1 cellular context compared by ENCODE assay signal in genomic region chr2:237210763-237211162, GRCh38.
A peak's percentile ranks its signal among the peaks of the same experiment; 100 is the strongest.
TF ChIP-seq lines count a peak whose summit lies in the region.

No MANE protein-coding gene starts in this region.

TF ChIP-seq in WTC11, 78 proteins besides CTCF, POLR2A, EP300 and RAD21 (continued from another document):
- TF ChIP-seq, protein P1, sequence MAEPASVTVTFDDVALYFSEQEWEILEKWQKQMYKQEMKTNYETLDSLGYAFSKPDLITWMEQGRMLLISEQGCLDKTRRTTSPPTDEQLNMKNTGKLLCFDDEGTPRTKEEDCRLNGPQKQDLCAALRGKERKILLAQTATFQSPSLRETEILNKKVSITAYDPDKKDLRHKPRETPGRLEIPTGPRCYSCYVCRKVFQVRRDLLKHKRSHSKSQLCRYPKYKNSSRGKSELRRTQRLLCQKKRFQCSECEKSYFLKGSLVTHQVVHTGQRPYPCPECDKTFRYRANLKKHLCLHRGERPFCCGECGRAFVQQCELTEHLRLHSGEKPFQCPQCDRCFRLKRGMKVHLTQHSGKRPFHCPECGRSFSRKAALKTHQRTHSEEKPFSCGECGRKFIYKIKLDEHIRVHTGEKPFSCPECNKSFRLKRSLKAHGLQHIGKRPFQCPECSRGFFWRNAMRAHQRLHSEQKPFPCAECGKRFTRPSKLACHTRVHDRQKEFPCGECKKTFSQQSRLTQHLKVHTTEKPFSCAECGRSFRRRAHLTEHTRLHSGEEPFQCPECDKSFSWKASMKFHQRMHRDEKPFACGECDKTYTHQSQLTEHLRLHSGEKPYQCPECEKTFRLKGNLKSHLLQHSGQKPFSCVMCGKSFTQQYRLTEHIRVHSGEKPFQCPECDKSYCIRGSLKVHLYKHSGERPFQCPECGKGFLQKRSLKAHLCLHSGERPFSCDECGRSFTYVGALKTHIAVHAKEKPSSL (CRISPR knock-in tag; conservative IDR thresholded peaks at IDR 0.05) = no peak
- TF ChIP-seq RORB (CRISPR knock-in tag; IDR thresholded peaks at IDR 0.05) = no peak
- TF ChIP-seq ZNF423 (CRISPR knock-in tag; IDR thresholded peaks at IDR 0.05) = peak; percentile 75
- TF ChIP-seq, protein P2, sequence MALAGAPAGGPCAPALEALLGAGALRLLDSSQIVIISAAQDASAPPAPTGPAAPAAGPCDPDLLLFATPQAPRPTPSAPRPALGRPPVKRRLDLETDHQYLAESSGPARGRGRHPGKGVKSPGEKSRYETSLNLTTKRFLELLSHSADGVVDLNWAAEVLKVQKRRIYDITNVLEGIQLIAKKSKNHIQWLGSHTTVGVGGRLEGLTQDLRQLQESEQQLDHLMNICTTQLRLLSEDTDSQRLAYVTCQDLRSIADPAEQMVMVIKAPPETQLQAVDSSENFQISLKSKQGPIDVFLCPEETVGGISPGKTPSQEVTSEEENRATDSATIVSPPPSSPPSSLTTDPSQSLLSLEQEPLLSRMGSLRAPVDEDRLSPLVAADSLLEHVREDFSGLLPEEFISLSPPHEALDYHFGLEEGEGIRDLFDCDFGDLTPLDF (CRISPR knock-in tag; IDR thresholded peaks at IDR 0.05) = no peak
- TF ChIP-seq FOXP1 (CRISPR knock-in tag; IDR thresholded peaks at IDR 0.05; ENCODE audit: borderline replicate concordance) = no peak
- TF ChIP-seq EMX1 (CRISPR knock-in tag; IDR thresholded peaks at IDR 0.05) = no peak
- TF ChIP-seq TEAD1 (CRISPR knock-in tag; IDR thresholded peaks at IDR 0.05) = 0 out of 2 replicates have a peak, but pooled peaks have one; percentile 23
- peak; percentile 80 for TF ChIP-seq PRDM15 (CRISPR knock-in tag; IDR thresholded peaks at IDR 0.05)
- no peak for TF ChIP-seq AFF4 (CRISPR knock-in tag; IDR thresholded peaks at IDR 0.05; ENCODE audit: borderline replicate concordance)
- no peak for TF ChIP-seq ZMAT4 (CRISPR knock-in tag; IDR thresholded peaks at IDR 0.05)
- TF ChIP-seq NR2C2 (CRISPR knock-in tag; IDR thresholded peaks at IDR 0.05) = no peak
- TF ChIP-seq, protein P3, sequence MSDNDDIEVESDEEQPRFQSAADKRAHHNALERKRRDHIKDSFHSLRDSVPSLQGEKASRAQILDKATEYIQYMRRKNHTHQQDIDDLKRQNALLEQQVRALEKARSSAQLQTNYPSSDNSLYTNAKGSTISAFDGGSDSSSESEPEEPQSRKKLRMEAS (CRISPR knock-in tag; IDR thresholded peaks at IDR 0.05) = 0 out of 2 replicates have a peak, but pooled peaks have one; percentile 11
- TF ChIP-seq, protein P4, sequence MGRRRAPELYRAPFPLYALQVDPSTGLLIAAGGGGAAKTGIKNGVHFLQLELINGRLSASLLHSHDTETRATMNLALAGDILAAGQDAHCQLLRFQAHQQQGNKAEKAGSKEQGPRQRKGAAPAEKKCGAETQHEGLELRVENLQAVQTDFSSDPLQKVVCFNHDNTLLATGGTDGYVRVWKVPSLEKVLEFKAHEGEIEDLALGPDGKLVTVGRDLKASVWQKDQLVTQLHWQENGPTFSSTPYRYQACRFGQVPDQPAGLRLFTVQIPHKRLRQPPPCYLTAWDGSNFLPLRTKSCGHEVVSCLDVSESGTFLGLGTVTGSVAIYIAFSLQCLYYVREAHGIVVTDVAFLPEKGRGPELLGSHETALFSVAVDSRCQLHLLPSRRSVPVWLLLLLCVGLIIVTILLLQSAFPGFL (CRISPR knock-in tag; IDR thresholded peaks at IDR 0.05; ENCODE audit: borderline replicate concordance) = no peak
- no peak for TF ChIP-seq ZNF416 (CRISPR knock-in tag; IDR thresholded peaks at IDR 0.05)
- no peak for TF ChIP-seq HMGXB4 (CRISPR knock-in tag; IDR thresholded peaks at IDR 0.05)
- TF ChIP-seq CBFB (CRISPR knock-in tag; IDR thresholded peaks at IDR 0.05; ENCODE audit: low read depth) = 0 out of 2 replicates have a peak, but pooled peaks have one; percentile 46
- no peak for TF ChIP-seq FOXK1 (CRISPR knock-in tag; IDR thresholded peaks at IDR 0.05)
- no peak for TF ChIP-seq ZSCAN18 (CRISPR knock-in tag; IDR thresholded peaks at IDR 0.05)
